ENCODE assay signal across 8 cellular contexts in the genomic region with DNA sequence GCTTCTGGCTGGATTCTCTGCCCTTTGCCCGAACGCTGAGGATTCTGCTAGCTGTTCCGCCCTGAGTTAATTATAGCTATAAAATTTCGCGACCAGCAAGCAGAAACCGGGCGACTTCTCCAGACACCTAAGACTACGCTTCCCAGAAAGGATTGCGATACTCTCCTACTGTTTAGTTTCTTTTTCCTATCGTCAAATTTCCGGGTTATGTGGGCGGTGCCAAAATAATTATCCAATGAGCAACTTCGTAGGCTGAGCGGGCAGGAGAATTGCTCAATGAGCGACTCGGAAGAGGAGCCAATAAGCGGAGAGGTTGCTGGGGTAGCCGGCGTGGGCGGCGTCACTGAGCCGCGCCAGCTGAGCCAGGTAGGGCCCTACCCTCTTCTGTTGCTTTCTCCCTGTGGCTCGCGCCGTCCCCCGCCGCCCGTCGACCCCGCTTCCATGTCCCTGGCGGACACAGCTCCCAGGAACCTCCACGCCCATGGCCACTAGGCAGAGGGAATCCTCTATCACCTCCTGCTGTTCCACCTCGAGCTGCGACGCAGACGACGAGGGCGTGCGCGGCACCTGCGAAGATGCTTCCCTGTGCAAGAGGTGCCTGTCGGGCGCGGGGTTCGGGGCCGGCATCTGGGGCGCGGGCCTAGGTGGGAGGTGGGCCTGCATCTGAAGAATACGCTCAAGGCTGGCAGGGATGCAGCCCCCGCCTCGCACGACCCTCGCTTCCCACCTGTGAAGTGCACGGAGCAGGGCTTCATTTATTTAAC. TPM values are rescaled to one million over a fixed set of nuclear protein-coding genes. Genes with fewer than 3 reads are reported as not detected.
A peak's percentile ranks its signal among the peaks of the same experiment; 100 is the strongest.
DNase-seq lines count a peak whose midpoint lies in the region; ATAC-seq, FAIRE-seq and TF ChIP-seq lines count a peak whose summit lies in the region.

A gene (plus strand): TSS at position 340 of the 764 bp plus-strand sequence. CDS start 142 bp downstream, at position 482.

- TF ChIP-seq CTCF in Calu3 (IDR thresholded peaks at IDR 0.05; ENCODE audit: unreplicated experiment), result no peak
- no peak for TF ChIP-seq CTCF in OCI-LY1 (IDR thresholded peaks at IDR 0.05; ENCODE audit: low read length)

- no peaks in the 10 kb centered on the region for H3K9me3 Mint-ChIP-seq in Calu3 (ENCODE audit: low read depth, unreplicated experiment)

- peaks cover 18% of the 10 kb centered on the region for H3K36me3 ChIP-seq in HUES64 (ENCODE audit: insufficient read depth, low read length)
- no peaks in the 10 kb centered on the region for H3K36me3 ChIP-seq in OCI-LY1 (ENCODE audit: insufficient read depth, low read length)
- peaks cover 20% of the 10 kb centered on the region for H3K36me3 ChIP-seq in mesodermal cell (ENCODE audit: control insufficient read depth, insufficient read depth, low read length)

- CTCF ChIA-PET in Calu3 (lab: Charles Lee), result interaction anchor here (0.7 to 2.3 kb wide), 5 partner anchors 27 to 252 kb away, joined by 3 to 9 read pairs (median 5); no protein-coding TSS in a partner anchor

- peaks cover 60% of the 10 kb centered on the region for H3K4me1 Mint-ChIP-seq in Calu3 (ENCODE audit: low read depth, unreplicated experiment)

- H3K4me3 ChIP-seq in HUES64 (ENCODE audit: low read length) (peak within 1 kb of the TSS; percentile 91), OCI-LY1 (ENCODE audit: low read depth, low read length, poor library complexity, severe bottlenecking) (peak within 1 kb of the TSS; percentile 77), mesodermal cell (ENCODE audit: extremely low read depth, insufficient read depth, low read length, poor library complexity, severe bottlenecking) (peak within 1 kb of the TSS; percentile 92)

- peak within 1 kb of the TSS; percentile 85 for H2AFZ ChIP-seq in OCI-LY1 (ENCODE audit: low read length)

- no peaks in the 10 kb centered on the region for H4K20me1 ChIP-seq in OCI-LY1 (ENCODE audit: insufficient read depth, low read length)

- peak; percentile 89 for ATAC-seq in GM21447 (IDR thresholded peaks at IDR 0.05; ENCODE audit: unreplicated experiment)

- H3K4me2 ChIP-seq in OCI-LY1 (ENCODE audit: low read length), result peak within 1 kb of the TSS; percentile 89

- no peaks in the 10 kb centered on the region for H3K9me3 ChIP-seq in HUES64 (ENCODE audit: insufficient read depth, low read depth, low read length)
- H3K9me3 ChIP-seq in OCI-LY1 (ENCODE audit: low read length), result no peaks in the 10 kb centered on the region
- H3K9me3 ChIP-seq in mesodermal cell (ENCODE audit: control insufficient read depth, low read length), result no peaks in the 10 kb centered on the region

- H3K4me1 ChIP-seq in HUES64 (ENCODE audit: insufficient read depth, low read length), result no peaks in the 10 kb centered on the region
- H3K4me1 ChIP-seq in OCI-LY1 (ENCODE audit: insufficient read depth, low read length, severe bottlenecking), result peaks cover 46% of the 10 kb centered on the region
- H3K4me1 ChIP-seq in mesodermal cell (ENCODE audit: control insufficient read depth, insufficient read depth, low read length, poor library complexity, severe bottlenecking), result peaks cover 14% of the 10 kb centered on the region

- H3K27me3 Mint-ChIP-seq in Calu3 (ENCODE audit: unreplicated experiment), result no peaks in the 10 kb centered on the region

- peaks cover 40% of the 10 kb centered on the region for H3K36me3 Mint-ChIP-seq in Calu3 (ENCODE audit: insufficient read depth, unreplicated experiment)

- H3K9me2 ChIP-seq in OCI-LY1 (ENCODE audit: low read depth, low read length), result no peaks in the 10 kb centered on the region

- DNase-seq in Calu3, result peak; percentile 92
- DNase-seq in activated CD8-positive, alpha-beta memory T cell treated with anti-CD3 and anti-CD28 coated beads, Interleukin-2, amount 50 U/mL, for 4 hours, result peak; percentile 91
- DNase-seq in stimulated activated CD8-positive, alpha-beta memory T cell treated with anti-CD3 and anti-CD28 coated beads, Interleukin-15, amount 100 ng/mL, for 4 hours (ENCODE audit: low read depth in 2 of 2), result peak; percentile 79 to 87

- under 1% methylated on average over 55 of the region's 55 CpGs for WGBS in HUES64
- WGBS in mesodermal cell (ENCODE audit: insufficient coverage in 2 of 2), 2 experiments, result 0 to 1% methylated on average over 54 to 55 of the region's 55 CpGs

- intact Hi-C loops in Calu3 (cut with micrococcal nuclease; ENCODE audit: unreplicated experiment), result loop anchor here (2.0 kb wide), 1 partner anchor 61 kb away; no protein-coding TSS in a partner anchor

- H3K9ac ChIP-seq in HUES64 (ENCODE audit: low read depth, low read length) (peak within 1 kb of the TSS; percentile 69), OCI-LY1 (ENCODE audit: low read length) (peak within 1 kb of the TSS; percentile 69)

- FAIRE-seq in endometrium (lab: Jason Lieb, UNC), result peak; percentile 97

- H3F3A ChIP-seq in OCI-LY1 (ENCODE audit: insufficient read depth, low read length), result no peaks in the 10 kb centered on the region

- H3K27me3 ChIP-seq in HUES64 (ENCODE audit: insufficient read depth, low read length) (peaks cover 7% of the 10 kb centered on the region; the same call in 1 of the 2 replicates), OCI-LY1 (ENCODE audit: insufficient read depth, low read length) (no peaks in the 10 kb centered on the region)

- no peak within 1 kb of the TSS; the same call in 1 of the 2 replicates for H3K27ac ChIP-seq in HUES64 (ENCODE audit: low read depth, low read length)
- H3K27ac ChIP-seq in OCI-LY1 (ENCODE audit: low read depth, low read length, poor library complexity, severe bottlenecking), result peak within 1 kb of the TSS; percentile 70
- H3K27ac ChIP-seq in mesodermal cell (ENCODE audit: low read depth, low read length, severe bottlenecking), result peak within 1 kb of the TSS; percentile 83

- H3K4me3 Mint-ChIP-seq in Calu3 (ENCODE audit: low read depth, unreplicated experiment), result peak within 1 kb of the TSS; percentile 93

- no TSS peak for BruUV-seq in Calu3 (replicated peaks; lab: Mats Ljungman, UMichigan)

- H3K79me2 ChIP-seq in OCI-LY1 (ENCODE audit: insufficient read depth, low read length), result peaks cover 6% of the 10 kb centered on the region; the same call in 1 of the 2 replicates

- peak within 1 kb of the TSS; percentile 96 for H3K27ac Mint-ChIP-seq in Calu3 (ENCODE audit: unreplicated experiment)

RNA-seq across cellular contexts. Expression of the gene that starts here (rescaled TPM):
- total RNA-seq in Calu3 (2022), result 43.6 and 46.8 TPM in 2 replicates
- 54.8 TPM for polyA plus RNA-seq in HUES64 (2013, experiment 1 of 2)
- polyA plus RNA-seq in HUES64 (2013, experiment 2 of 2), result 61.2 TPM
- 47.3 TPM for polyA plus RNA-seq in mesodermal cell (2013, experiment 1 of 2)
- 47.3 TPM for polyA plus RNA-seq in mesodermal cell (2013, experiment 2 of 2)
